8 cellular contexts compared by ENCODE assay signal in genomic region chr20:840858-841567, GRCh38. TPM values are rescaled to one million over a fixed set of nuclear protein-coding genes. Genes with fewer than 3 reads are reported as not detected.
DNase-seq lines count a peak whose midpoint lies in the region; ATAC-seq, FAIRE-seq and TF ChIP-seq lines count a peak whose summit lies in the region.

No MANE protein-coding gene starts in this region.

- WGBS in A549 (ENCODE audit: missing lambda C conversion rate), result 52% methylated on average over 30 of the region's 59 CpGs

- in situ Hi-C loops in T47D (cut with HindIII; ENCODE audit: low pct_unique_long_range_greater_than_20kb, low sequenced_read_pairs), result no loop called here

- H3K9me3 ChIP-seq in A549, result no peaks in the 10 kb centered on the region
- no peaks in the 10 kb centered on the region for H3K9me3 ChIP-seq in HUES48 (ENCODE audit: control insufficient read depth, insufficient read depth, low read length)
- H3K9me3 ChIP-seq in lower lobe of right lung, result no peaks in the 10 kb centered on the region

- CTCF ChIA-PET in A549 (lab: Yijun Ruan, JAX), result interaction anchor here (0.9 to 4.2 kb wide), 9 partner anchors 8 to 116 kb away, joined by 4 to 28 read pairs (median 5); partner anchors contain the start of gene FAM110A

- intact Hi-C loops in lower lobe of right lung (cut with DNase I), result no loop called here

- no peak overlapping the region for H3K9ac ChIP-seq in HUES48 (ENCODE audit: low read depth, low read length)

- H3K27me3 ChIP-seq in HUES48 (ENCODE audit: control insufficient read depth, insufficient read depth, low read length) (peaks cover 24% of the 10 kb centered on the region), lower lobe of right lung (ENCODE audit: low read depth) (peaks cover 8% of the 10 kb centered on the region)

- H3K36me3 ChIP-seq in HUES48 (ENCODE audit: control insufficient read depth, insufficient read depth, low read length) (no peaks in the 10 kb centered on the region), lower lobe of right lung (peaks cover 4% of the 10 kb centered on the region)

- H3K4me2 ChIP-seq in A549, result peak overlapping the region; percentile 89

- FAIRE-seq in A549 (lab: Jason Lieb, UNC), result no peak

- ATAC-seq in A549 (peak; percentile 17 to 31; a peak in 1 of 6 replicates), lower lobe of right lung (peak; percentile 49 to 68)

- H3K4me1 ChIP-seq in A549 (peaks cover 5% of the 10 kb centered on the region; the same call in 1 of the 3 replicates), HUES48 (ENCODE audit: control insufficient read depth, insufficient read depth, low read length) (peaks cover 18% of the 10 kb centered on the region), lower lobe of right lung (peaks cover 66% of the 10 kb centered on the region)

- TF ChIP-seq RAD21 in A549 (conservative IDR thresholded peaks at IDR 0.05 in 1 of 2, IDR thresholded peaks at IDR 0.05 in 1 of 2), result no peak

- TF ChIP-seq CTCF in A549 (IDR thresholded peaks at IDR 0.05) (no peak), lower lobe of right lung (IDR thresholded peaks at IDR 0.05) (no peak)

- TF ChIP-seq EP300 in A549 (IDR thresholded peaks at IDR 0.05), result no peak

- DNase-seq in A549 (ENCODE audit: low read depth in 1 of 2, low spot score in 1 of 2), result peak in 1 of 2 experiments; percentile 43
- DNase-seq in T47D (ENCODE audit: low read depth in 1 of 2, low spot score in 1 of 2), result peak; percentile 73 to 75
- DNase-seq in lower lobe of right lung, result peak; percentile 83
- DNase-seq in NCI-H2107 treated with DMSO at 0.1 percent for 48 hours (lab: John Stamatoyannopoulos, UW; ENCODE audit: unreplicated experiment), result no peak
- no peak for DNase-seq in cerebellar cortex (ENCODE audit: low spot score)
- DNase-seq in GOT3 (lab: John Stamatoyannopoulos, UW), result no peak
- no peak for DNase-seq in D341Med (ENCODE audit: low spot score)

- POLR2A ChIA-PET in A549 (lab: Yijun Ruan, JAX), result no interaction called here

- peak overlapping the region; percentile 74 to 88 for H3K27ac ChIP-seq in A549
- no peak overlapping the region for H3K27ac ChIP-seq in HUES48 (ENCODE audit: low read depth, low read length)
- peak overlapping the region; percentile 69 for H3K27ac ChIP-seq in lower lobe of right lung

- TF ChIP-seq POLR2A in A549 (IDR thresholded peaks at IDR 0.05; ENCODE audit: low read length), result no peak

- peak overlapping the region; percentile 53 for H3K4me3 ChIP-seq in A549
- H3K4me3 ChIP-seq in HUES48 (ENCODE audit: low read depth, low read length), result peak overlapping the region; percentile 67
- H3K4me3 ChIP-seq in lower lobe of right lung, result peak overlapping the region; percentile 57

TF ChIP-seq in A549, 52 proteins besides CTCF, POLR2A, EP300 and RAD21:
- TF ChIP-seq TFCP2L1 (CRISPR knock-in tag; IDR thresholded peaks at IDR 0.05) (no peak), KDM1A (IDR thresholded peaks at IDR 0.05; ENCODE audit: low read depth) (0 out of 2 replicates have a peak, but pooled peaks have one; percentile 43), CHD4 (IDR thresholded peaks at IDR 0.05; ENCODE audit: borderline replicate concordance) (0 out of 2 replicates have a peak, but pooled peaks have one; percentile 60), CEBPB (IDR thresholded peaks at IDR 0.05) (peak; percentile 86 to 92)

RNA-seq across cellular contexts. Expression of gene FAM110A, which starts 7.5 kb away (rescaled TPM):
- 3.1 TPM in 2 replicates for polyA plus RNA-seq in A549 (2011; rRNA removed)
- polyA plus RNA-seq in A549 (2012; cell fraction: cytosol; rRNA removed), result 7.4 and 10.3 TPM in 2 replicates
- polyA plus RNA-seq in A549 (2012; cell fraction: nucleus; rRNA removed), result 17.2 and 21.2 TPM in 2 replicates
- 3.6 to 4.4 TPM (median 4.1 TPM) in 3 replicates for polyA plus RNA-seq in A549 (2017; fragmentation: RNase III; extraction: RNeasy Plus Mini Kit Qiagen cat#74134 plus additional on column Dnase treatment)
- 2.3 and 2.6 TPM in 2 replicates for polyA minus RNA-seq in A549 (2011; rRNA and poly(A)+ RNA removed)
- total RNA-seq in lower lobe of right lung, result 21.4 TPM

Comparison
In these comparisons a context has a peak if more than half of its experiments do, and no peak if none do; other contexts are left out.
1. DNase-seq: peak in T47D (2 of 2) and lower lobe of right lung (single experiment); none in NCI-H2107 treated with DMSO at 0.1 percent for 48 hours (single experiment), cerebellar cortex (single experiment), GOT3 (single experiment) and D341Med (single experiment).
2. Peak in every context shown above with its lines, with median percentiles within 50 percentile points of each other: H3K4me3 ChIP-seq.